Comparison of ENCODE assay signal across 9 cellular contexts in genomic region chr5:107670028-107670926, GRCh38. TPM values are rescaled to one million over a fixed set of nuclear protein-coding genes. Genes with fewer than 3 reads are reported as not detected.
DNase-seq lines count a peak whose midpoint lies in the region; ATAC-seq and TF ChIP-seq lines count a peak whose summit lies in the region.
"Had no signal": no experiment of that assay in that cellular context is flagged by ENCODE, and none has a peak within 500 bp of the region (broad histone marks: within the 10 kb centered on the region; RNA-seq: fewer than 3 reads in every experiment).

No MANE protein-coding gene starts in this region.

- intact Hi-C loops in esophagus squamous epithelium (cut with DNase I): no loop called here

- ATAC-seq in HG03175 (IDR thresholded peaks at IDR 0.05; ENCODE audit: unreplicated experiment) (peak; percentile 24), HG03378 (IDR thresholded peaks at IDR 0.05; ENCODE audit: unreplicated experiment) (no peak), HG03571 (IDR thresholded peaks at IDR 0.05; ENCODE audit: unreplicated experiment) (no peak)

- H3K9me3 ChIP-seq in esophagus squamous epithelium: no peaks in the 10 kb centered on the region

- H3K27me3 Mint-ChIP-seq in T-helper 2 cell treated with Interferon-gamma antibody and Interleukin-4, amounts not matched to agents 5 μg/mL and 100 μg/mL, for 36 hours (ENCODE audit: low read depth): peaks cover 78% of the 10 kb centered on the region
- H3K27me3 Mint-ChIP-seq in nephron progenitor cell (ENCODE audit: low read depth, poor library complexity): no peaks in the 10 kb centered on the region

- peak overlapping the region; percentile 78 for H3K4me3 Mint-ChIP-seq in T-helper 2 cell treated with Interferon-gamma antibody and Interleukin-4, amounts not matched to agents 5 μg/mL and 100 μg/mL, for 36 hours
- H3K4me3 Mint-ChIP-seq in nephron progenitor cell: peak overlapping the region; percentile 94

- no peaks in the 10 kb centered on the region for H3K36me3 Mint-ChIP-seq in T-helper 2 cell treated with Interferon-gamma antibody and Interleukin-4, amounts not matched to agents 5 μg/mL and 100 μg/mL, for 36 hours (ENCODE audit: low read depth)
- no peaks in the 10 kb centered on the region for H3K36me3 Mint-ChIP-seq in nephron progenitor cell (ENCODE audit: low read depth)

- peak overlapping the region; percentile 83 to 92 (median 88) for H3K27ac ChIP-seq in esophagus squamous epithelium

- no peak overlapping the region for H3K27ac Mint-ChIP-seq in T-helper 2 cell treated with Interferon-gamma antibody and Interleukin-4, amounts not matched to agents 5 μg/mL and 100 μg/mL, for 36 hours
- peak overlapping the region; percentile 87 for H3K27ac Mint-ChIP-seq in nephron progenitor cell
- H3K27ac Mint-ChIP-seq: activated naive CD4-positive, alpha-beta T cell treated with anti-CD3 and anti-CD28 coated beads, Interleukin-2, amount 50 U/mL, for 72 hours had no signal

- 0 to 1% methylated on average over 27 to 39 of the region's 79 CpGs for WGBS in esophagus squamous epithelium, 2 donors

- TF ChIP-seq CTCF in esophagus squamous epithelium (IDR thresholded peaks at IDR 0.05) (no peak), nephron progenitor cell (IDR thresholded peaks at IDR 0.05) (no peak)

- H3K4me3 ChIP-seq in esophagus squamous epithelium: peak overlapping the region; percentile 55 to 73 (median 69)

- no peaks in the 10 kb centered on the region for H3K9me3 Mint-ChIP-seq in T-helper 2 cell treated with Interferon-gamma antibody and Interleukin-4, amounts not matched to agents 5 μg/mL and 100 μg/mL, for 36 hours
- H3K9me3 Mint-ChIP-seq in nephron progenitor cell: no peaks in the 10 kb centered on the region
- H3K9me3 Mint-ChIP-seq: activated naive CD4-positive, alpha-beta T cell treated with anti-CD3 and anti-CD28 coated beads, Interleukin-2, amount 50 U/mL, for 72 hours had no signal

- peaks cover 0 to 57% (median 0%) of the 10 kb centered on the region in 4 donors for H3K27me3 ChIP-seq in esophagus squamous epithelium

- H3K4me1 Mint-ChIP-seq in T-helper 2 cell treated with Interferon-gamma antibody and Interleukin-4, amounts not matched to agents 5 μg/mL and 100 μg/mL, for 36 hours (ENCODE audit: low read depth): peaks cover 31% of the 10 kb centered on the region
- peaks cover 53% of the 10 kb centered on the region for H3K4me1 Mint-ChIP-seq in nephron progenitor cell

- H3K36me3 ChIP-seq in esophagus squamous epithelium: no peaks in the 10 kb centered on the region

- peak; percentile 54 for DNase-seq in NCI-H2196 (lab: John Stamatoyannopoulos, UW; ENCODE audit: unreplicated experiment)
- no peak for DNase-seq in NCI-H2196 treated with DMSO at 0.1 percent for 48 hours (lab: John Stamatoyannopoulos, UW; ENCODE audit: unreplicated experiment)
- no peak for DNase-seq in T-helper 2 cell treated with Interferon-gamma antibody and Interleukin-4, amounts not matched to agents 5 μg/mL and 100 μg/mL, for 36 hours (ENCODE audit: low spot score)
- no peak for DNase-seq in esophagus squamous epithelium (lab: John Stamatoyannopoulos, UW)
- DNase-seq in nephron progenitor cell: peak; percentile 60

- TF ChIP-seq POLR2A in esophagus squamous epithelium (IDR thresholded peaks at IDR 0.05): no peak

- H3K4me1 ChIP-seq in esophagus squamous epithelium: peaks cover 7 to 71% (median 9%) of the 10 kb centered on the region in 3 donors

RNA-seq across cellular contexts. Expression of gene EFNA5, which starts 0.5 kb away (rescaled TPM):
- total RNA-seq in esophagus squamous epithelium: 10 to 100 TPM in 2 of 4 donors, 1 to 10 TPM in 2; 6.8 to 17.9 (median 11.5) TPM
- total RNA-seq: activated naive CD4-positive, alpha-beta T cell treated with anti-CD3 and anti-CD28 coated beads, Interleukin-2, amount 50 U/mL, for 72 hours had no signal

Comparison
In these comparisons a context has a peak if more than half of its experiments do, and no peak if none do; other contexts are left out.
1. DNase-seq: peak in NCI-H2196 (single experiment) and nephron progenitor cell (single experiment); none in NCI-H2196 treated with DMSO at 0.1 percent for 48 hours (single experiment), T-helper 2 cell treated with Interferon-gamma antibody and Interleukin-4, amounts not matched to agents 5 μg/mL and 100 μg/mL, for 36 hours (single experiment) and esophagus squamous epithelium (single experiment).